ENCODE assay signal across 8 cellular contexts in genomic region chr1:121001090-121001726, GRCh38.
DNase-seq lines count a peak whose midpoint lies in the region; ATAC-seq and TF ChIP-seq lines count a peak whose summit lies in the region.
"Not testable (repeated sequence)": the region's sequence is repeated elsewhere in the genome, so short reads cannot be mapped to it uniquely, and the experiment has no call there.

No MANE protein-coding gene starts in this region.

- H3K36me3 ChIP-seq in DND-41 (ENCODE audit: insufficient read depth, low read length): not testable (repeated sequence)

- not testable (repeated sequence) for H3K27me3 Mint-ChIP-seq in T-cell; activated CD8-positive, alpha-beta T cell treated with anti-CD3 and anti-CD28 coated beads for 36 hours; activated T-cell treated with anti-CD3 and anti-CD28 coated beads, Interleukin-2, amount 50 U/mL, for 72 hours (ENCODE audit: low read depth); activated naive CD8-positive, alpha-beta T cell treated with anti-CD3 and anti-CD28 coated beads, Interleukin-2, amount 10 ng/mL, durations not matched to agents 7 days and 5 days; immature natural killer cell (ENCODE audit: low read depth in 3 of 3); natural killer cell (ENCODE audit: low read depth in 2 of 2); stimulated activated naive CD8-positive, alpha-beta T cell treated with anti-CD3 and anti-CD28 coated beads, Interleukin-15, amount 100 ng/mL, for 72 hours

- not testable (repeated sequence) for H3K36me3 Mint-ChIP-seq in T-cell; activated CD8-positive, alpha-beta T cell treated with anti-CD3 and anti-CD28 coated beads for 36 hours (ENCODE audit: low read depth); activated T-cell treated with anti-CD3 and anti-CD28 coated beads, Interleukin-2, amount 50 U/mL, for 72 hours (ENCODE audit: insufficient read depth in 2 of 2); activated naive CD8-positive, alpha-beta T cell treated with anti-CD3 and anti-CD28 coated beads, Interleukin-2, amount 10 ng/mL, durations not matched to agents 7 days and 5 days; immature natural killer cell; natural killer cell

- POLR2A ChIA-PET in T-cell (lab: Charles Lee); activated CD8-positive, alpha-beta T cell treated with anti-CD3 and anti-CD28 coated beads for 36 hours (lab: Charles Lee); activated naive CD8-positive, alpha-beta T cell treated with anti-CD3 and anti-CD28 coated beads, Interleukin-2, amount 10 ng/mL, durations not matched to agents 7 days and 5 days (lab: Charles Lee): not testable (repeated sequence)

- CTCF ChIA-PET in T-cell (lab: Charles Lee); activated CD8-positive, alpha-beta T cell treated with anti-CD3 and anti-CD28 coated beads for 36 hours (lab: Charles Lee): not testable (repeated sequence)

- intact Hi-C loops in activated CD8-positive, alpha-beta T cell treated with anti-CD3 and anti-CD28 coated beads for 36 hours (cut with micrococcal nuclease); natural killer cell (cut with micrococcal nuclease): not testable (repeated sequence)

- DNase-seq in DND-41 (peak; percentile 24), immature natural killer cell (peak; percentile 6 to 19 (median 11))
- not testable (repeated sequence) for DNase-seq in T-cell; activated CD8-positive, alpha-beta T cell treated with anti-CD3 and anti-CD28 coated beads for 36 hours; activated T-cell treated with anti-CD3 and anti-CD28 coated beads, Interleukin-2, amount 50 U/mL, for 72 hours; activated naive CD8-positive, alpha-beta T cell treated with anti-CD3 and anti-CD28 coated beads, Interleukin-2, amount 10 ng/mL, durations not matched to agents 7 days and 5 days; natural killer cell
- peak in 1 of 2 donors; percentile 19 for DNase-seq in stimulated activated naive CD8-positive, alpha-beta T cell treated with anti-CD3 and anti-CD28 coated beads, Interleukin-15, amount 100 ng/mL, for 72 hours

- H2AFZ ChIP-seq in DND-41 (ENCODE audit: low read depth, low read length): not testable (repeated sequence)

- H3K4me1 Mint-ChIP-seq in T-cell; activated CD8-positive, alpha-beta T cell treated with anti-CD3 and anti-CD28 coated beads for 36 hours (ENCODE audit: low read depth); activated T-cell treated with anti-CD3 and anti-CD28 coated beads, Interleukin-2, amount 50 U/mL, for 72 hours (ENCODE audit: low read depth); activated naive CD8-positive, alpha-beta T cell treated with anti-CD3 and anti-CD28 coated beads, Interleukin-2, amount 10 ng/mL, durations not matched to agents 7 days and 5 days; immature natural killer cell; natural killer cell; stimulated activated naive CD8-positive, alpha-beta T cell treated with anti-CD3 and anti-CD28 coated beads, Interleukin-15, amount 100 ng/mL, for 72 hours: not testable (repeated sequence)

- not testable (repeated sequence) for H3K4me3 ChIP-seq in DND-41 (ENCODE audit: low read depth in 1 of 2, low read length in 2 of 2)

- H3K79me2 ChIP-seq in DND-41 (ENCODE audit: insufficient read depth, low read length): not testable (repeated sequence)

- H3K4me2 ChIP-seq in DND-41 (ENCODE audit: insufficient read depth, low read length): not testable (repeated sequence)

- not testable (repeated sequence) for H3K27me3 ChIP-seq in DND-41 (ENCODE audit: insufficient read depth, low read length, poor library complexity)

- not testable (repeated sequence) for H3K4me3 Mint-ChIP-seq in T-cell; activated CD8-positive, alpha-beta T cell treated with anti-CD3 and anti-CD28 coated beads for 36 hours; activated T-cell treated with anti-CD3 and anti-CD28 coated beads, Interleukin-2, amount 50 U/mL, for 72 hours; activated naive CD8-positive, alpha-beta T cell treated with anti-CD3 and anti-CD28 coated beads, Interleukin-2, amount 10 ng/mL, durations not matched to agents 7 days and 5 days; stimulated activated naive CD8-positive, alpha-beta T cell treated with anti-CD3 and anti-CD28 coated beads, Interleukin-15, amount 100 ng/mL, for 72 hours
- H3K4me3 Mint-ChIP-seq in immature natural killer cell (peak overlapping the region in 2 of 5 donors; percentile 46 to 49), natural killer cell (peak overlapping the region; percentile 17)

- not testable (repeated sequence) for H3K9ac ChIP-seq in DND-41 (ENCODE audit: low read depth, low read length)

- H3K9me3 Mint-ChIP-seq in T-cell; activated CD8-positive, alpha-beta T cell treated with anti-CD3 and anti-CD28 coated beads for 36 hours; activated T-cell treated with anti-CD3 and anti-CD28 coated beads, Interleukin-2, amount 50 U/mL, for 72 hours; activated naive CD8-positive, alpha-beta T cell treated with anti-CD3 and anti-CD28 coated beads, Interleukin-2, amount 10 ng/mL, durations not matched to agents 7 days and 5 days; immature natural killer cell; natural killer cell; stimulated activated naive CD8-positive, alpha-beta T cell treated with anti-CD3 and anti-CD28 coated beads, Interleukin-15, amount 100 ng/mL, for 72 hours: not testable (repeated sequence)

- not testable (repeated sequence) for H3K27ac Mint-ChIP-seq in T-cell; activated CD8-positive, alpha-beta T cell treated with anti-CD3 and anti-CD28 coated beads for 36 hours; activated T-cell treated with anti-CD3 and anti-CD28 coated beads, Interleukin-2, amount 50 U/mL, for 72 hours; activated naive CD8-positive, alpha-beta T cell treated with anti-CD3 and anti-CD28 coated beads, Interleukin-2, amount 10 ng/mL, durations not matched to agents 7 days and 5 days; immature natural killer cell; natural killer cell; stimulated activated naive CD8-positive, alpha-beta T cell treated with anti-CD3 and anti-CD28 coated beads, Interleukin-15, amount 100 ng/mL, for 72 hours

- not testable (repeated sequence) for H3K27ac ChIP-seq in DND-41 (ENCODE audit: low read length)

- H3K4me1 ChIP-seq in DND-41 (ENCODE audit: insufficient read depth, low read length): not testable (repeated sequence)

- TF ChIP-seq CTCF in DND-41 (IDR thresholded peaks at IDR 0.05; ENCODE audit: borderline replicate concordance, extremely low read depth, low read length, poor library complexity, severe bottlenecking); activated CD8-positive, alpha-beta T cell treated with anti-CD3 and anti-CD28 coated beads for 36 hours (IDR thresholded peaks at IDR 0.05); natural killer cell (IDR thresholded peaks at IDR 0.05): not testable (repeated sequence)

- ATAC-seq in DND-41 (ENCODE audit: insufficient read depth, low read depth): peak; percentile 93
- ATAC-seq in T-cell (replicated peaks in 1 of 4): peak; percentile 81 to 92 (median 88)
- ATAC-seq in activated CD8-positive, alpha-beta T cell treated with anti-CD3 and anti-CD28 coated beads for 36 hours: peak; percentile 76
- ATAC-seq in activated T-cell treated with anti-CD3 and anti-CD28 coated beads, Interleukin-2, amount 50 U/mL, for 72 hours (replicated peaks in 1 of 2): peak; percentile 92 to 95
- ATAC-seq in activated naive CD8-positive, alpha-beta T cell treated with anti-CD3 and anti-CD28 coated beads, Interleukin-2, amount 10 ng/mL, durations not matched to agents 7 days and 5 days (ENCODE audit: low read depth): peak; percentile 86
- peak; percentile 65 to 96 (median 70) for ATAC-seq in natural killer cell
- ATAC-seq in stimulated activated naive CD8-positive, alpha-beta T cell treated with anti-CD3 and anti-CD28 coated beads, Interleukin-15, amount 100 ng/mL, for 72 hours: peak; percentile 98

- not testable (repeated sequence) for H3K9me3 ChIP-seq in DND-41 (ENCODE audit: insufficient read depth, low read length, severe bottlenecking)

- not testable (repeated sequence) for H4K20me1 ChIP-seq in DND-41 (ENCODE audit: insufficient read depth, low read length)
